In genomic region chr9:81626511-81626910, GRCh38 we compare ENCODE assay signal across 1 cellular context.
TF ChIP-seq lines count a peak whose summit lies in the region.

No MANE protein-coding gene starts in this region.

TF ChIP-seq in WTC11, 78 proteins besides CTCF, POLR2A, EP300 and RAD21 (continued from another document):
- no peak for TF ChIP-seq ATF2 (CRISPR knock-in tag; IDR thresholded peaks at IDR 0.05; ENCODE audit: borderline replicate concordance, low read depth)
- TF ChIP-seq FOXK1 (CRISPR knock-in tag; IDR thresholded peaks at IDR 0.05): no peak
- no peak for TF ChIP-seq FOXP4 (CRISPR knock-in tag; IDR thresholded peaks at IDR 0.05)
- TF ChIP-seq IRF1 (CRISPR knock-in tag; IDR thresholded peaks at IDR 0.05): no peak
- no peak for TF ChIP-seq NR1H2 (CRISPR knock-in tag; IDR thresholded peaks at IDR 0.05)
- no peak for TF ChIP-seq AFF4 (CRISPR knock-in tag; IDR thresholded peaks at IDR 0.05; ENCODE audit: borderline replicate concordance)
- TF ChIP-seq FOXJ3 (CRISPR knock-in tag; IDR thresholded peaks at IDR 0.05; ENCODE audit: borderline replicate concordance): no peak
- no peak for TF ChIP-seq STAT6 (CRISPR knock-in tag; conservative IDR thresholded peaks at IDR 0.05; ENCODE audit: low read depth)
- no peak for TF ChIP-seq MXD4 (CRISPR knock-in tag; IDR thresholded peaks at IDR 0.05; ENCODE audit: borderline replicate concordance)
- no peak for TF ChIP-seq PRDM15 (CRISPR knock-in tag; IDR thresholded peaks at IDR 0.05)
